2 cellular contexts compared by ENCODE assay signal in the genomic region with DNA sequence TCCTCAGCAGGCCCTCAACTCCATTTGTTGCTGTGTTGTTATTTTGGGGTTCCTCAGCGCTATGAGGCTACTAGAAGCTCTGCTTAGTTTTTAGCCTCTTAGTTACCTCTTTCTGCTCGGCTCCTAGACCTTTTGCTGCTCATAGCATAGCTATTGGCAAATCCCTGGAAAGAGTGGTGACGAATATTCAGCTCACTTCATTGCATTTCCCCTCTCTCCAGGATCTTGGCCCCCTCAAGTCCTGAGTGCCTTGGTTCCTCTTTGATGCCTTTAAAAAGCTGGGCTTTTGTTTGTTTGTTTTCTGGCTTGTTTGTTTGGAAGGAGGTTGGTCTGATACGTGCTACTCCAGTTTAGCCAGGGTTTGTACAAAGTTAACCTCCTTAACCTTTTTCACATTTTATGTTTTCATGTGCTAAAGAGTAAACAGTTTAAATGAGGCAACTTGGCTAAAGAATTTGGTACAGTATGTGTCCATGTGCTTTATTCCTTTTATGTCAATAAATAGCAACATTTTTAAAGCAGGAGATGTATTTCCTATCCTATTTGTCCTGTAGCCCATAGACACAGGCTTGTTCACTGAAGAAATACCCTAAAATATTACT.
TF ChIP-seq lines count a peak whose summit lies in the region.

No MANE protein-coding gene starts in this region.

TF ChIP-seq in GM23338, 12 proteins besides CTCF, POLR2A, EP300 and RAD21 (continues in another document):
- TF ChIP-seq, protein P1, sequence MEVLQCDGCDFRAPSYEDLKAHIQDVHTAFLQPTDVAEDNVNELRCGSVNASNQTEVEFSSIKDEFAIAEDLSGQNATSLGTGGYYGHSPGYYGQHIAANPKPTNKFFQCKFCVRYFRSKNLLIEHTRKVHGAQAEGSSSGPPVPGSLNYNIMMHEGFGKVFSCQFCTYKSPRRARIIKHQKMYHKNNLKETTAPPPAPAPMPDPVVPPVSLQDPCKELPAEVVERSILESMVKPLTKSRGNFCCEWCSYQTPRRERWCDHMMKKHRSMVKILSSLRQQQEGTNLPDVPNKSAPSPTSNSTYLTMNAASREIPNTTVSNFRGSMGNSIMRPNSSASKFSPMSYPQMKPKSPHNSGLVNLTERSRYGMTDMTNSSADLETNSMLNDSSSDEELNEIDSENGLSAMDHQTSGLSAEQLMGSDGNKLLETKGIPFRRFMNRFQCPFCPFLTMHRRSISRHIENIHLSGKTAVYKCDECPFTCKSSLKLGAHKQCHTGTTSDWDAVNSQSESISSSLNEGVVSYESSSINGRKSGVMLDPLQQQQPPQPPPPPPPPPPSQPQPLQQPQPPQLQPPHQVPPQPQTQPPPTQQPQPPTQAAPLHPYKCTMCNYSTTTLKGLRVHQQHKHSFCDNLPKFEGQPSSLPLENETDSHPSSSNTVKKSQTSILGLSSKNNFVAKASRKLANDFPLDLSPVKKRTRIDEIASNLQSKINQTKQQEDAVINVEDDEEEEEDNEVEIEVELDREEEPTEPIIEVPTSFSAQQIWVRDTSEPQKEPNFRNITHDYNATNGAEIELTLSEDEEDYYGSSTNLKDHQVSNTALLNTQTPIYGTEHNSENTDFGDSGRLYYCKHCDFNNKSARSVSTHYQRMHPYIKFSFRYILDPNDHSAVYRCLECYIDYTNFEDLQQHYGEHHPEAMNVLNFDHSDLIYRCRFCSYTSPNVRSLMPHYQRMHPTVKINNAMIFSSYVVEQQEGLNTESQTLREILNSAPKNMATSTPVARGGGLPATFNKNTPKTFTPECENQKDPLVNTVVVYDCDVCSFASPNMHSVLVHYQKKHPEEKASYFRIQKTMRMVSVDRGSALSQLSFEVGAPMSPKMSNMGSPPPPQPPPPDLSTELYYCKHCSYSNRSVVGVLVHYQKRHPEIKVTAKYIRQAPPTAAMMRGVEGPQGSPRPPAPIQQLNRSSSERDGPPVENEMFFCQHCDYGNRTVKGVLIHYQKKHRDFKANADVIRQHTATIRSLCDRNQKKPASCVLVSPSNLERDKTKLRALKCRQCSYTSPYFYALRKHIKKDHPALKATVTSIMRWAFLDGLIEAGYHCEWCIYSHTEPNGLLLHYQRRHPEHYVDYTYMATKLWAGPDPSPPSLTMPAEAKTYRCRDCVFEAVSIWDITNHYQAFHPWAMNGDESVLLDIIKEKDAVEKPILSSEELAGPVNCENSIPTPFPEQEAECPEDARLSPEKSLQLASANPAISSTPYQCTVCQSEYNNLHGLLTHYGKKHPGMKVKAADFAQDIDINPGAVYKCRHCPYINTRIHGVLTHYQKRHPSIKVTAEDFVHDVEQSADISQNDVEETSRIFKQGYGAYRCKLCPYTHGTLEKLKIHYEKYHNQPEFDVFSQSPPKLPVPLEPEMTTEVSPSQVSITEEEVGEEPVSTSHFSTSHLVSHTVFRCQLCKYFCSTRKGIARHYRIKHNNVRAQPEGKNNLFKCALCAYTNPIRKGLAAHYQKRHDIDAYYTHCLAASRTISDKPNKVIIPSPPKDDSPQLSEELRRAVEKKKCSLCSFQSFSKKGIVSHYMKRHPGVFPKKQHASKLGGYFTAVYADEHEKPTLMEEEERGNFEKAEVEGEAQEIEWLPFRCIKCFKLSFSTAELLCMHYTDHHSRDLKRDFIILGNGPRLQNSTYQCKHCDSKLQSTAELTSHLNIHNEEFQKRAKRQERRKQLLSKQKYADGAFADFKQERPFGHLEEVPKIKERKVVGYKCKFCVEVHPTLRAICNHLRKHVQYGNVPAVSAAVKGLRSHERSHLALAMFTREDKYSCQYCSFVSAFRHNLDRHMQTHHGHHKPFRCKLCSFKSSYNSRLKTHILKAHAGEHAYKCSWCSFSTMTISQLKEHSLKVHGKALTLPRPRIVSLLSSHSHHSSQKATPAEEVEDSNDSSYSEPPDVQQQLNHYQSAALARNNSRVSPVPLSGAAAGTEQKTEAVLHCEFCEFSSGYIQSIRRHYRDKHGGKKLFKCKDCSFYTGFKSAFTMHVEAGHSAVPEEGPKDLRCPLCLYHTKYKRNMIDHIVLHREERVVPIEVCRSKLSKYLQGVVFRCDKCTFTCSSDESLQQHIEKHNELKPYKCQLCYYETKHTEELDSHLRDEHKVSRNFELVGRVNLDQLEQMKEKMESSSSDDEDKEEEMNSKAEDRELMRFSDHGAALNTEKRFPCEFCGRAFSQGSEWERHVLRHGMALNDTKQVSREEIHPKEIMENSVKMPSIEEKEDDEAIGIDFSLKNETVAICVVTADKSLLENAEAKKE (CRISPR knock-in tag; IDR thresholded peaks at IDR 0.05) = no peak
- TF ChIP-seq CREB1 (CRISPR knock-in tag; IDR thresholded peaks at IDR 0.05; ENCODE audit: low read depth) = no peak
- TF ChIP-seq JUNB (IDR thresholded peaks at IDR 0.05; ENCODE audit: unreplicated experiment) = no peak
- TF ChIP-seq ZNF331 (CRISPR knock-in tag; IDR thresholded peaks at IDR 0.05; ENCODE audit: low read depth) = no peak
- TF ChIP-seq NANOG (IDR thresholded peaks at IDR 0.05; ENCODE audit: borderline replicate concordance) = no peak
- TF ChIP-seq POLR2AphosphoS5 (IDR thresholded peaks at IDR 0.05; ENCODE audit: low read depth) = no peak
- no peak for TF ChIP-seq STAT1 (IDR thresholded peaks at IDR 0.05; ENCODE audit: unreplicated experiment)
- no peak for TF ChIP-seq EZH2 (IDR thresholded peaks at IDR 0.05; ENCODE audit: low read depth, unreplicated experiment)
- TF ChIP-seq, protein P2, sequence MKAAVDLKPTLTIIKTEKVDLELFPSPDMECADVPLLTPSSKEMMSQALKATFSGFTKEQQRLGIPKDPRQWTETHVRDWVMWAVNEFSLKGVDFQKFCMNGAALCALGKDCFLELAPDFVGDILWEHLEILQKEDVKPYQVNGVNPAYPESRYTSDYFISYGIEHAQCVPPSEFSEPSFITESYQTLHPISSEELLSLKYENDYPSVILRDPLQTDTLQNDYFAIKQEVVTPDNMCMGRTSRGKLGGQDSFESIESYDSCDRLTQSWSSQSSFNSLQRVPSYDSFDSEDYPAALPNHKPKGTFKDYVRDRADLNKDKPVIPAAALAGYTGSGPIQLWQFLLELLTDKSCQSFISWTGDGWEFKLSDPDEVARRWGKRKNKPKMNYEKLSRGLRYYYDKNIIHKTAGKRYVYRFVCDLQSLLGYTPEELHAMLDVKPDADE (IDR thresholded peaks at IDR 0.05) = no peak

TF ChIP-seq in HepG2, 621 proteins besides CTCF, POLR2A, EP300 and RAD21 (continues in another document):
- TF ChIP-seq FOXA3 (CRISPR knock-in tag; IDR thresholded peaks at IDR 0.05) (peak; percentile 74), ZFP90 (CRISPR knock-in tag; IDR thresholded peaks at IDR 0.05; ENCODE audit: borderline replicate concordance) (no peak), RARG (CRISPR knock-in tag; IDR thresholded peaks at IDR 0.05; ENCODE audit: low read depth) (no peak), NR2F2 (IDR thresholded peaks at IDR 0.05; ENCODE audit: borderline replicate concordance, low read depth) (peak; percentile 87), ZNF605 (CRISPR knock-in tag; IDR thresholded peaks at IDR 0.05) (no peak), ZNF12 (CRISPR knock-in tag; IDR thresholded peaks at IDR 0.05) (peak; percentile 41; the same call in 1 of the 2 replicates), BCL6 (CRISPR knock-in tag; IDR thresholded peaks at IDR 0.05) (peak; percentile 38; the same call in 1 of the 2 replicates), BRD4 (CRISPR knock-in tag; IDR thresholded peaks at IDR 0.05) (no peak), RARA (CRISPR knock-in tag; IDR thresholded peaks at IDR 0.05) (peak; percentile 20; the same call in 1 of the 2 replicates), FOXP1 (IDR thresholded peaks at IDR 0.05) (no peak), FOXP1 (CRISPR knock-in tag; IDR thresholded peaks at IDR 0.05) (peak; percentile 88), TBX3 (IDR thresholded peaks at IDR 0.05; ENCODE audit: borderline replicate concordance) (peak; percentile 85; the same call in 1 of the 2 replicates), NR2F1 (CRISPR knock-in tag; IDR thresholded peaks at IDR 0.05) (peak in 1 of 2 experiments; percentile 73; a peak in 2 of 4 replicates), AGO2 (optimal IDR thresholded peaks at IDR 0.05; ENCODE audit: low read depth, low read length) (no peak), KLF9 (CRISPR knock-in tag; IDR thresholded peaks at IDR 0.05; ENCODE audit: low read depth) (no peak), HMG20A (CRISPR knock-in tag; IDR thresholded peaks at IDR 0.05; ENCODE audit: borderline replicate concordance) (peak; percentile 54; the same call in 1 of the 2 replicates), HHEX (CRISPR knock-in tag; IDR thresholded peaks at IDR 0.05) (peak; percentile 82), SP140L (CRISPR knock-in tag; IDR thresholded peaks at IDR 0.05; ENCODE audit: borderline replicate concordance) (no peak), NFIC (IDR thresholded peaks at IDR 0.05; ENCODE audit: low read length) (peak; percentile 58; the same call in 1 of the 2 replicates), SOX13 (IDR thresholded peaks at IDR 0.05) (no peak), SOX13 (CRISPR knock-in tag; conservative IDR thresholded peaks at IDR 0.05 in 1 of 2, IDR thresholded peaks at IDR 0.05 in 1 of 2) (0 out of 4 replicates have a peak, but pooled peaks of 1 of the 2 experiments have one; percentile 12), NR2F6 (IDR thresholded peaks at IDR 0.05) (peak; percentile 72), NR2F6 (CRISPR knock-in tag; IDR thresholded peaks at IDR 0.05) (peak; percentile 47; the same call in 1 of the 2 replicates), TCF7 (IDR thresholded peaks at IDR 0.05; ENCODE audit: low read depth) (peak; percentile 32; the same call in 1 of the 2 replicates), SOX5 (CRISPR knock-in tag; IDR thresholded peaks at IDR 0.05; ENCODE audit: borderline replicate concordance) (peak; percentile 27; the same call in 1 of the 2 replicates), GATAD2A (CRISPR knock-in tag; IDR thresholded peaks at IDR 0.05) (peak; percentile 42)
- TF ChIP-seq, protein P3, sequence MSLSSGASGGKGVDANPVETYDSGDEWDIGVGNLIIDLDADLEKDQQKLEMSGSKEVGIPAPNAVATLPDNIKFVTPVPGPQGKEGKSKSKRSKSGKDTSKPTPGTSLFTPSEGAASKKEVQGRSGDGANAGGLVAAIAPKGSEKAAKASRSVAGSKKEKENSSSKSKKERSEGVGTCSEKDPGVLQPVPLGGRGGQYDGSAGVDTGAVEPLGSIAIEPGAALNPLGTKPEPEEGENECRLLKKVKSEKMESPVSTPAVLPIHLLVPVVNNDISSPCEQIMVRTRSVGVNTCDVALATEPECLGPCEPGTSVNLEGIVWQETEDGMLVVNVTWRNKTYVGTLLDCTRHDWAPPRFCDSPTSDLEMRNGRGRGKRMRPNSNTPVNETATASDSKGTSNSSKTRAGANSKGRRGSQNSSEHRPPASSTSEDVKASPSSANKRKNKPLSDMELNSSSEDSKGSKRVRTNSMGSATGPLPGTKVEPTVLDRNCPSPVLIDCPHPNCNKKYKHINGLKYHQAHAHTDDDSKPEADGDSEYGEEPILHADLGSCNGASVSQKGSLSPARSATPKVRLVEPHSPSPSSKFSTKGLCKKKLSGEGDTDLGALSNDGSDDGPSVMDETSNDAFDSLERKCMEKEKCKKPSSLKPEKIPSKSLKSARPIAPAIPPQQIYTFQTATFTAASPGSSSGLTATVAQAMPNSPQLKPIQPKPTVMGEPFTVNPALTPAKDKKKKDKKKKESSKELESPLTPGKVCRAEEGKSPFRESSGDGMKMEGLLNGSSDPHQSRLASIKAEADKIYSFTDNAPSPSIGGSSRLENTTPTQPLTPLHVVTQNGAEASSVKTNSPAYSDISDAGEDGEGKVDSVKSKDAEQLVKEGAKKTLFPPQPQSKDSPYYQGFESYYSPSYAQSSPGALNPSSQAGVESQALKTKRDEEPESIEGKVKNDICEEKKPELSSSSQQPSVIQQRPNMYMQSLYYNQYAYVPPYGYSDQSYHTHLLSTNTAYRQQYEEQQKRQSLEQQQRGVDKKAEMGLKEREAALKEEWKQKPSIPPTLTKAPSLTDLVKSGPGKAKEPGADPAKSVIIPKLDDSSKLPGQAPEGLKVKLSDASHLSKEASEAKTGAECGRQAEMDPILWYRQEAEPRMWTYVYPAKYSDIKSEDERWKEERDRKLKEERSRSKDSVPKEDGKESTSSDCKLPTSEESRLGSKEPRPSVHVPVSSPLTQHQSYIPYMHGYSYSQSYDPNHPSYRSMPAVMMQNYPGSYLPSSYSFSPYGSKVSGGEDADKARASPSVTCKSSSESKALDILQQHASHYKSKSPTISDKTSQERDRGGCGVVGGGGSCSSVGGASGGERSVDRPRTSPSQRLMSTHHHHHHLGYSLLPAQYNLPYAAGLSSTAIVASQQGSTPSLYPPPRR (CRISPR knock-in tag; IDR thresholded peaks at IDR 0.05; ENCODE audit: borderline replicate concordance) = peak; percentile 52; the same call in 1 of the 2 replicates
- TF ChIP-seq, protein P4, sequence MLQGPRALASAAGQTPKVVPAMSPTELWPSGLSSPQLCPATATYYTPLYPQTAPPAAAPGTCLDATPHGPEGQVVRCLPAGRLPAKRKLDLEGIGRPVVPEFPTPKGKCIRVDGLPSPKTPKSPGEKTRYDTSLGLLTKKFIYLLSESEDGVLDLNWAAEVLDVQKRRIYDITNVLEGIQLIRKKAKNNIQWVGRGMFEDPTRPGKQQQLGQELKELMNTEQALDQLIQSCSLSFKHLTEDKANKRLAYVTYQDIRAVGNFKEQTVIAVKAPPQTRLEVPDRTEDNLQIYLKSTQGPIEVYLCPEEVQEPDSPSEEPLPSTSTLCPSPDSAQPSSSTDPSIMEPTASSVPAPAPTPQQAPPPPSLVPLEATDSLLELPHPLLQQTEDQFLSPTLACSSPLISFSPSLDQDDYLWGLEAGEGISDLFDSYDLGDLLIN (CRISPR knock-in tag; IDR thresholded peaks at IDR 0.05; ENCODE audit: borderline replicate concordance) = no peak
- TF ChIP-seq, protein P5, sequence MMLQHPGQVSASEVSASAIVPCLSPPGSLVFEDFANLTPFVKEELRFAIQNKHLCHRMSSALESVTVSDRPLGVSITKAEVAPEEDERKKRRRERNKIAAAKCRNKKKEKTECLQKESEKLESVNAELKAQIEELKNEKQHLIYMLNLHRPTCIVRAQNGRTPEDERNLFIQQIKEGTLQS (CRISPR knock-in tag; IDR thresholded peaks at IDR 0.05) = no peak
- TF ChIP-seq, protein P6, sequence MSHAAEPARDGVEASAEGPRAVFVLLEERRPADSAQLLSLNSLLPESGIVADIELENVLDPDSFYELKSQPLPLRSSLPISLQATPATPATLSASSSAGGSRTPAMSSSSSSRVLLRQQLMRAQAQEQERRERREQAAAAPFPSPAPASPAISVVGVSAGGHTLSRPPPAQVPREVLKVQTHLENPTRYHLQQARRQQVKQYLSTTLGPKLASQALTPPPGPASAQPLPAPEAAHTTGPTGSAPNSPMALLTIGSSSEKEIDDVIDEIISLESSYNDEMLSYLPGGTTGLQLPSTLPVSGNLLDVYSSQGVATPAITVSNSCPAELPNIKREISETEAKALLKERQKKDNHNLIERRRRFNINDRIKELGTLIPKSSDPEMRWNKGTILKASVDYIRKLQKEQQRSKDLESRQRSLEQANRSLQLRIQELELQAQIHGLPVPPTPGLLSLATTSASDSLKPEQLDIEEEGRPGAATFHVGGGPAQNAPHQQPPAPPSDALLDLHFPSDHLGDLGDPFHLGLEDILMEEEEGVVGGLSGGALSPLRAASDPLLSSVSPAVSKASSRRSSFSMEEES (CRISPR knock-in tag; IDR thresholded peaks at IDR 0.05) = no peak
- TF ChIP-seq, protein P7, sequence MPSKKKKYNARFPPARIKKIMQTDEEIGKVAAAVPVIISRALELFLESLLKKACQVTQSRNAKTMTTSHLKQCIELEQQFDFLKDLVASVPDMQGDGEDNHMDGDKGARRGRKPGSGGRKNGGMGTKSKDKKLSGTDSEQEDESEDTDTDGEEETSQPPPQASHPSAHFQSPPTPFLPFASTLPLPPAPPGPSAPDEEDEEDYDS (CRISPR knock-in tag; IDR thresholded peaks at IDR 0.05) = no peak
- TF ChIP-seq, protein P8, sequence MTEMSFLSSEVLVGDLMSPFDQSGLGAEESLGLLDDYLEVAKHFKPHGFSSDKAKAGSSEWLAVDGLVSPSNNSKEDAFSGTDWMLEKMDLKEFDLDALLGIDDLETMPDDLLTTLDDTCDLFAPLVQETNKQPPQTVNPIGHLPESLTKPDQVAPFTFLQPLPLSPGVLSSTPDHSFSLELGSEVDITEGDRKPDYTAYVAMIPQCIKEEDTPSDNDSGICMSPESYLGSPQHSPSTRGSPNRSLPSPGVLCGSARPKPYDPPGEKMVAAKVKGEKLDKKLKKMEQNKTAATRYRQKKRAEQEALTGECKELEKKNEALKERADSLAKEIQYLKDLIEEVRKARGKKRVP (CRISPR knock-in tag; IDR thresholded peaks at IDR 0.05) = peak in 1 of 2 experiments; percentile 39; a peak in 2 of 4 replicates
